In genomic region chr17:46178550-46179198, GRCh38 we compare ENCODE assay signal across 8 cellular contexts. TPM values are rescaled to one million over a fixed set of nuclear protein-coding genes. Genes with fewer than 3 reads are reported as not detected.
DNase-seq lines count a peak whose midpoint lies in the region; ATAC-seq, FAIRE-seq and TF ChIP-seq lines count a peak whose summit lies in the region.

No MANE protein-coding gene starts in this region.

- ATAC-seq in HG03342 (IDR thresholded peaks at IDR 0.05; ENCODE audit: unreplicated experiment) (no peak), GM18867 (IDR thresholded peaks at IDR 0.05; ENCODE audit: unreplicated experiment) (no peak)

- FAIRE-seq in GM12892 (lab: Jason Lieb, UNC): no peak

- TF ChIP-seq CTCF in mesothelial cell of epicardium (IDR thresholded peaks at IDR 0.05; ENCODE audit: unreplicated experiment): no peak

- no peak for TF ChIP-seq RAD21 in Ishikawa (IDR thresholded peaks at IDR 0.05; ENCODE audit: low read depth)

- peak overlapping the region; percentile 90 for H3K27ac Mint-ChIP-seq in activated naive CD8-positive, alpha-beta T cell
- peak overlapping the region; percentile 28 for H3K27ac Mint-ChIP-seq in mesothelial cell of epicardium

- peak; percentile 31 for DNase-seq in Daoy (ENCODE audit: low read depth)
- no peak for DNase-seq in mesothelial cell of epicardium (ENCODE audit: low spot score in 2 of 2, unreplicated experiment in 2 of 2)
- DNase-seq in NCI-H1436 treated with DMSO at 0.1 percent for 48 hours (lab: John Stamatoyannopoulos, UW): no peak
- DNase-seq in GM12892 (ENCODE audit: insufficient read length): no peak

- peaks cover 10% of the 10 kb centered on the region for H3K36me3 Mint-ChIP-seq in activated naive CD8-positive, alpha-beta T cell
- H3K36me3 Mint-ChIP-seq in mesothelial cell of epicardium: no peaks in the 10 kb centered on the region

- TF ChIP-seq POLR2A in GM12892 (IDR thresholded peaks at IDR 0.05; ENCODE audit: low read depth, low read length): no peak

- no peak for TF ChIP-seq EP300 in Ishikawa (IDR thresholded peaks at IDR 0.05; ENCODE audit: borderline replicate concordance)

- H3K27me3 Mint-ChIP-seq in activated naive CD8-positive, alpha-beta T cell: no peaks in the 10 kb centered on the region
- H3K27me3 Mint-ChIP-seq in mesothelial cell of epicardium (ENCODE audit: low read depth): no peaks in the 10 kb centered on the region

- no peaks in the 10 kb centered on the region for H3K9me3 Mint-ChIP-seq in activated naive CD8-positive, alpha-beta T cell (ENCODE audit: low read depth)
- H3K9me3 Mint-ChIP-seq in mesothelial cell of epicardium: no peaks in the 10 kb centered on the region

- H3K4me1 Mint-ChIP-seq in activated naive CD8-positive, alpha-beta T cell (ENCODE audit: low read depth): peaks cover 90% of the 10 kb centered on the region
- peaks cover 40% of the 10 kb centered on the region for H3K4me1 Mint-ChIP-seq in mesothelial cell of epicardium

- peak overlapping the region; percentile 74 for H3K4me3 Mint-ChIP-seq in activated naive CD8-positive, alpha-beta T cell
- no peak overlapping the region for H3K4me3 Mint-ChIP-seq in mesothelial cell of epicardium

TF ChIP-seq in Ishikawa, 13 proteins besides CTCF, POLR2A, EP300 and RAD21:
- TF ChIP-seq TCF12 (IDR thresholded peaks at IDR 0.05; ENCODE audit: low read depth) (no peak), USF1 (IDR thresholded peaks at IDR 0.05) (no peak), REST (IDR thresholded peaks at IDR 0.05; ENCODE audit: low read depth) (no peak), MAX (IDR thresholded peaks at IDR 0.05) (no peak), EGR1 (IDR thresholded peaks at IDR 0.05) (no peak), CEBPB (IDR thresholded peaks at IDR 0.05) (0 out of 2 replicates have a peak, but pooled peaks have one; percentile 26), NFIC (IDR thresholded peaks at IDR 0.05) (no peak), TEAD4 (IDR thresholded peaks at IDR 0.05) (no peak), YY1 (IDR thresholded peaks at IDR 0.05; ENCODE audit: low read depth) (no peak)
TF ChIP-seq in Ishikawa: peak in this region for 1.

RNA-seq across cellular contexts. Expression of gene KANSL1, which starts 14.6 kb away (rescaled TPM):
- 26.8 and 27.1 TPM in 2 replicates for total RNA-seq in Daoy (2014; rRNA removed; shearing (Covaris generic))
- total RNA-seq in mesothelial cell of epicardium: 185 to 189 TPM (median 189 TPM) in 3 replicates
- polyA plus RNA-seq in GM12892 (2012; ENCODE audit: missing spikeins): 27.1 TPM
